ENCODE assay signal across 33 cellular contexts in genomic region chr11:107014871-107015270, GRCh38. TPM values are rescaled to one million over a fixed set of nuclear protein-coding genes. Genes with fewer than 3 reads are reported as not detected.
DNase-seq lines count a peak whose midpoint lies in the region; ATAC-seq and TF ChIP-seq lines count a peak whose summit lies in the region.
"Had no signal": no experiment of that assay in that cellular context is flagged by ENCODE, and none has a peak within 500 bp of the region (broad histone marks: within the 10 kb centered on the region; RNA-seq: fewer than 3 reads in every experiment).

No MANE protein-coding gene starts in this region.

- H3K4me1 Mint-ChIP-seq in Caco-2 (ENCODE audit: low read depth, unreplicated experiment) = no peaks in the 10 kb centered on the region

- DNase-seq in EH (ENCODE audit: low read depth) = peak; percentile 16
- DNase-seq in HT1080 (ENCODE audit: low read depth) = peak; percentile 20
- DNase-seq in choroid plexus epithelial cell (ENCODE audit: low read depth) = peak; percentile 47
- DNase-seq in iris pigment epithelial cell (ENCODE audit: low read depth) = peak; percentile 40
- DNase-seq in substantia nigra (lab: John Stamatoyannopoulos, UW) = no peak
- no peak for DNase-seq in Caco-2
- no peak for DNase-seq in HuH-7 (ENCODE audit: low spot score)
- DNase-seq: activated CD4-positive, alpha-beta T cell treated with anti-CD3 and anti-CD28 coated beads, Interleukin-2, amount 50 U/mL, for 48 hours; activated CD4-positive, CD25-positive, alpha-beta regulatory T cell treated with anti-CD3 and anti-CD28 coated beads, Interleukin-2, amount 50 U/mL, for 72 hours; activated naive CD4-positive, alpha-beta T cell treated with Interleukin-2 at 50 U/mL for 16 hours; adrenal gland; colonic mucosa; DMS153; effector memory CD4-positive, alpha-beta T cell; foreskin melanocyte; GF-D8; GOT3; KG1; lower lobe of right lung; MM.1S; naive thymus-derived CD8-positive, alpha-beta T cell; NCI-H1105 treated with DMSO at 0.1 percent for 48 hours; NCI-H187 treated with DMSO at 0.1 percent for 48 hours; NCI-H526; nucleus accumbens; sigmoid colon; stimulated activated CD4-positive, alpha-beta T cell treated with anti-CD3 and anti-CD28 coated beads, Interleukin-4, amount 100 ng/mL, for 1 hour; T-helper 2 cell; trophoblast cell had no signal

- H3K27me3 ChIP-seq in Caco-2 (replicated peaks; ENCODE audit: control insufficient read depth, insufficient read depth, low read length) = no peaks in the 10 kb centered on the region
- H3K27me3 ChIP-seq: adrenal gland had no signal

- H3K36me3 Mint-ChIP-seq in Caco-2 (ENCODE audit: insufficient read depth, unreplicated experiment) = peaks cover 5% of the 10 kb centered on the region

- no peak for TF ChIP-seq CTCF in choroid plexus epithelial cell (conservative IDR thresholded peaks at IDR 0.05; ENCODE audit: low read depth, low read length)
- TF ChIP-seq CTCF in Caco-2 (IDR thresholded peaks at IDR 0.05; ENCODE audit: insufficient read depth in 1 of 2, low read depth in 1 of 2, low read length in 1 of 2, severe bottlenecking in 1 of 2, unreplicated experiment in 1 of 2) = no peak

- ATAC-seq in HG03039 (IDR thresholded peaks at IDR 0.05; ENCODE audit: unreplicated experiment) = no peak
- ATAC-seq: lower lobe of right lung; naive thymus-derived CD8-positive, alpha-beta T cell had no signal

- POLR2A ChIA-PET in Caco-2 (lab: Charles Lee) = no interaction called here

- H3K4me3 ChIP-seq in choroid plexus epithelial cell (ENCODE audit: low read depth, low read length) = no peak overlapping the region
- no peak overlapping the region for H3K4me3 ChIP-seq in Caco-2 (ENCODE audit: low read depth, low read length)
- H3K4me3 ChIP-seq: BLaER1, cardiac muscle cell, colonic mucosa, sigmoid colon had no signal

- CTCF ChIA-PET in Caco-2 (lab: Charles Lee) = no interaction called here

- no TSS peak for BruUV-seq in Caco-2 (replicated peaks; lab: Mats Ljungman, UMichigan)

- H3K27me3 Mint-ChIP-seq in Caco-2 (ENCODE audit: insufficient read depth, unreplicated experiment) = no peaks in the 10 kb centered on the region

- H3K27ac Mint-ChIP-seq in Caco-2 (ENCODE audit: unreplicated experiment) = no peak overlapping the region
- H3K27ac Mint-ChIP-seq: activated T-helper 1 cell treated with anti-CD3 and anti-CD28 coated beads, Interleukin-12 subunit alpha, Interleukin-12 subunit beta, Interleukin-2, Interleukin-4 antibody, amounts not matched to agents 30 ng/mL and 10 ng/mL and 1 ng/mL, durations not matched to agents 14 hours and 24 hours and 36 hours; naive thymus-derived CD8-positive, alpha-beta T cell had no signal

- no peaks in the 10 kb centered on the region for H3K9me3 Mint-ChIP-seq in Caco-2 (ENCODE audit: unreplicated experiment)
- H3K9me3 Mint-ChIP-seq: activated T-helper 1 cell treated with anti-CD3 and anti-CD28 coated beads, Interleukin-12 subunit alpha, Interleukin-12 subunit beta, Interleukin-2, Interleukin-4 antibody, amounts not matched to agents 30 ng/mL and 10 ng/mL and 1 ng/mL, durations not matched to agents 14 hours and 24 hours and 36 hours had no signal

- intact Hi-C loops in Caco-2 (cut with micrococcal nuclease; ENCODE audit: unreplicated experiment) = no loop called here

- no peak overlapping the region for H3K27ac ChIP-seq in substantia nigra (ENCODE audit: low read depth, low read length, poor library complexity, severe bottlenecking)
- H3K27ac ChIP-seq: adrenal gland, BLaER1, cardiac muscle cell, colonic mucosa, lower lobe of right lung, sigmoid colon had no signal

- H3K4me3 Mint-ChIP-seq in Caco-2 (ENCODE audit: unreplicated experiment) = no peak overlapping the region
- H3K4me3 Mint-ChIP-seq: activated T-helper 1 cell treated with anti-CD3 and anti-CD28 coated beads, Interleukin-12 subunit alpha, Interleukin-12 subunit beta, Interleukin-2, Interleukin-4 antibody, amounts not matched to agents 30 ng/mL and 10 ng/mL and 1 ng/mL, durations not matched to agents 14 hours and 24 hours and 36 hours; naive thymus-derived CD8-positive, alpha-beta T cell had no signal

- peaks cover 3% of the 10 kb centered on the region; the same call in 1 of the 2 replicates for H3K4me1 ChIP-seq in Caco-2
- H3K4me1 ChIP-seq: BLaER1, colonic mucosa had no signal

- no peaks in the 10 kb centered on the region for H3K36me3 ChIP-seq in Caco-2 (ENCODE audit: control insufficient read depth, insufficient read depth, low read length)
- H3K36me3 ChIP-seq: adrenal gland, BLaER1, cardiac muscle cell, colonic mucosa, lower lobe of right lung, sigmoid colon had no signal

- H3K9me3 ChIP-seq in Caco-2 = no peaks in the 10 kb centered on the region
- H3K9me3 ChIP-seq: adrenal gland, colonic mucosa, lower lobe of right lung, sigmoid colon had no signal

RNA-seq across cellular contexts. Expression of gene GUCY1A2, which starts 3.4 kb away (rescaled TPM):
- total RNA-seq in HT1080 (2014; rRNA removed; shearing (Covaris generic)) = 0.27 and 0.84 TPM in 2 replicates
- polyA plus RNA-seq in HT1080 (2015; cell fraction: cytosol; rRNA removed) = 0.14 and 0.16 TPM in 2 replicates
- 0.23 and 0.35 TPM in 2 replicates for polyA plus RNA-seq in HT1080 (2015; cell fraction: nucleus; rRNA removed)
- not detected in 2 replicates for total RNA-seq in Caco-2 (2022)
- total RNA-seq: activated T-helper 1 cell treated with anti-CD3 and anti-CD28 coated beads, Interleukin-12 subunit alpha, Interleukin-12 subunit beta, Interleukin-2, Interleukin-4 antibody, amounts not matched to agents 30 ng/mL and 10 ng/mL and 1 ng/mL, durations not matched to agents 14 hours and 24 hours and 36 hours; naive thymus-derived CD8-positive, alpha-beta T cell had no signal
- polyA plus RNA-seq: naive thymus-derived CD8-positive, alpha-beta T cell had no signal

Comparison
In these comparisons a context has a peak if more than half of its experiments do, and no peak if none do; other contexts are left out.
1. DNase-seq: peak in EH (single experiment), HT1080 (single experiment), choroid plexus epithelial cell (single experiment) and iris pigment epithelial cell (single experiment); none in substantia nigra (0 of 49), Caco-2 (0 of 2) and HuH-7 (single experiment).